21 cellular contexts compared by ENCODE assay signal in the genomic region with DNA sequence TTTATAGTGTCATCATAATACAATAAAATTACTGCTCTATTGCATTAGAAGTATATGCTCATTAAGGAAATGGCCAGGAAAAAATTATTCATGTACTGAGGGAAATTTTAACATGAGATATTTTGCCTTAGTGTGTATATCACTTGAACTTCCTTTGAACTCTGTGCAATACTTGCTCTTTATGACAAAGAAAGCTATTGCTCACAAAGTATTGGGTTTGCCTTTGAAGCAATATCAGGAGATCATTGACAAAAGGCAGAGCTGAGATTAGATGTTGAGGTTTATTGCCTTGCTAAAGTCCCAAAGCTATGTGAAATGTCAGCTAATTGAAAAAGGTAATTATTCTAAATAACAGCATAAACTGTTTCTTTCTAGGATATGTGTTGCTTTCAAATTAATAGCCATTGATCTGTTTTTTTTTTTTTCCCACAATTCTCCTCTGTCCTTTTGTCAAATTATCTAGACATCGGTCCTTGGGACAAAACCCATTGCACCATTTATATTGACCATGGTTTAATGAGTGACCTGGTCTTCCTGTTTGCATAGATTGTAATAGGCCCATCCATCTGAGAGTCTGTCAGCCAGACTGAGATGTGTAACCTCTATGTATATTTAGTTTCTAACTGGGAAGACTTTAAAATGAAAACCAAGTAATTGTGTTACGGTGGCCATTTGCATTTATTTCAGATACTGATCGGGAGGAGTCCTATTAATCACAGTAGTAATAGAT.
"Had no signal": no experiment of that assay in that cellular context is flagged by ENCODE, and none has a peak within 500 bp of the region (broad histone marks: within the 10 kb centered on the region; RNA-seq: fewer than 3 reads in every experiment).

No MANE protein-coding gene starts in this region.

- H3K9me3 ChIP-seq: neutrophil, suprapubic skin, thyroid gland had no signal

- H3K36me3 ChIP-seq: neutrophil, suprapubic skin, thyroid gland had no signal

- H3K4me1 Mint-ChIP-seq: endodermal cell; naive thymus-derived CD8-positive, alpha-beta T cell; stimulated activated effector memory CD8-positive, alpha-beta T cell treated with anti-CD3 and anti-CD28 coated beads, Interleukin-12 subunit alpha, Interleukin-12 subunit beta, amount 100 ng/mL, for 72 hours had no signal

- H3K27me3 ChIP-seq: foreskin keratinocyte, neutrophil, suprapubic skin, thyroid gland had no signal

- H3K27ac ChIP-seq: foreskin keratinocyte, neutrophil, suprapubic skin, thyroid gland had no signal

- H3K4me1 ChIP-seq: foreskin keratinocyte, suprapubic skin, thyroid gland had no signal

- ATAC-seq: foreskin keratinocyte; left cardiac atrium; left ventricle myocardium superior; naive thymus-derived CD8-positive, alpha-beta T cell; right cardiac atrium; stimulated activated effector memory CD8-positive, alpha-beta T cell treated with anti-CD3 and anti-CD28 coated beads, Interleukin-12 subunit alpha, Interleukin-12 subunit beta, amount 100 ng/mL, for 72 hours; stimulated activated naive CD8-positive, alpha-beta T cell treated with anti-CD3 and anti-CD28 coated beads, Interleukin-15, Interleukin-2, amounts not matched to agents 100 U/mL and 50 U/mL, for 24 hours had no signal

- FAIRE-seq: endothelial cell of umbilical vein, urothelium cell line had no signal

- H3K27me3 Mint-ChIP-seq: dendritic cell treated with granulocyte-macrophage colony-stimulating factor and Interleukin-4, amounts not matched to agents 40 ng/mL and 50 ng/mL, for 4 days; type B pancreatic cell had no signal

- H3K4me3 Mint-ChIP-seq: dendritic cell treated with granulocyte-macrophage colony-stimulating factor and Interleukin-4, amounts not matched to agents 40 ng/mL and 50 ng/mL, for 4 days; endodermal cell; naive thymus-derived CD8-positive, alpha-beta T cell; stimulated activated effector memory CD8-positive, alpha-beta T cell treated with anti-CD3 and anti-CD28 coated beads, Interleukin-12 subunit alpha, Interleukin-12 subunit beta, amount 100 ng/mL, for 72 hours; type B pancreatic cell had no signal

- H3K27ac Mint-ChIP-seq: dendritic cell treated with granulocyte-macrophage colony-stimulating factor and Interleukin-4, amounts not matched to agents 40 ng/mL and 50 ng/mL, for 4 days; endodermal cell; naive thymus-derived CD8-positive, alpha-beta T cell; stimulated activated effector memory CD8-positive, alpha-beta T cell treated with anti-CD3 and anti-CD28 coated beads, Interleukin-12 subunit alpha, Interleukin-12 subunit beta, amount 100 ng/mL, for 72 hours; type B pancreatic cell had no signal

- H3K36me3 Mint-ChIP-seq: naive thymus-derived CD8-positive, alpha-beta T cell; stimulated activated effector memory CD8-positive, alpha-beta T cell treated with anti-CD3 and anti-CD28 coated beads, Interleukin-12 subunit alpha, Interleukin-12 subunit beta, amount 100 ng/mL, for 72 hours; type B pancreatic cell had no signal

- H3K9me3 Mint-ChIP-seq: endodermal cell, type B pancreatic cell had no signal

- H3K4me3 ChIP-seq: lung, suprapubic skin, thyroid gland had no signal

- DNase-seq: endodermal cell; erythroblast; foreskin keratinocyte; kidney; left cardiac atrium; left ventricle myocardium superior; mesenchymal stem cell; naive thymus-derived CD8-positive, alpha-beta T cell; right cardiac atrium; stimulated activated CD4-positive, alpha-beta T cell treated with anti-CD3 and anti-CD28 coated beads, Interleukin-4, amount 100 ng/mL, for 1 hour; stimulated activated CD8-positive, alpha-beta memory T cell treated with anti-CD3 and anti-CD28 coated beads, Interleukin-4, amount 100 ng/mL, for 48 hours; stimulated activated naive CD8-positive, alpha-beta T cell treated with anti-CD3 and anti-CD28 coated beads, Interleukin-15, Interleukin-2, amounts not matched to agents 100 U/mL and 50 U/mL, for 24 hours; thyroid gland had no signal
